ENCODE assay signal across 8 cellular contexts in the genomic region with DNA sequence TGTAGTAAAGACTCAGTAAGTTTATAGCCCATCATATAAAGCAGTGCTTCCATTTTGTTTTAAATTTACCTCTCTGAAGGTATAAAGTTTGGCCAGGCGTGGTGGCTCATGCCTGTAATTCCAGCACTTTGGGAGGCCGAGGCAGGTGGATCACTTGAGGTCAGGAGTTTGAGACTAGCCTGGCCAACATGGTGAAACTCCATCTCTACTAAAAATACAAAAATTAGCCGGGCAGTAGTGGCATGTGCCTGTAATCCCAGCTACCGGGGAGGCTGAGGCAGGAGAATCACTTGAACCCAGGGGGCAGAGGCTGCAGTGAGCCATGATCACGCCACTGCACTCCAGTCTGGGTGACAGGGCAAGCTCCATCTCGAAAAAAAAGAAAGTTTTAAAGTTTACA.
DNase-seq lines count a peak whose midpoint lies in the region; ATAC-seq and TF ChIP-seq lines count a peak whose summit lies in the region.
"Not testable (repeated sequence)": the region's sequence is repeated elsewhere in the genome, so short reads cannot be mapped to it uniquely, and the experiment has no call there.

No MANE protein-coding gene starts in this region.

- TF ChIP-seq CTCF in Panc1 (IDR thresholded peaks at IDR 0.05); esophagus muscularis mucosa (IDR thresholded peaks at IDR 0.05); mesothelial cell of epicardium (IDR thresholded peaks at IDR 0.05; ENCODE audit: unreplicated experiment); gastrocnemius medialis (IDR thresholded peaks at IDR 0.05 in 4 of 5, conservative IDR thresholded peaks at IDR 0.05 in 1 of 5); tibial nerve (IDR thresholded peaks at IDR 0.05): not testable (repeated sequence)

- H4K20me1 ChIP-seq in BLaER1 treated with 17β-estradiol and CSF1 and Interleukin-3, amounts not matched to agents 10 nM and 100 nM = not testable (repeated sequence)

- H3K36me3 Mint-ChIP-seq in activated CD4-positive, alpha-beta T cell treated with anti-CD3 and anti-CD28 coated beads, Interleukin-2, amount 10 ng/mL, durations not matched to agents 7 days and 5 days (ENCODE audit: low read depth) = peaks cover 29% of the 10 kb centered on the region
- not testable (repeated sequence) for H3K36me3 Mint-ChIP-seq in activated naive CD8-positive, alpha-beta T cell; mesothelial cell of epicardium

- not testable (repeated sequence) for BruUV-seq in Panc1 (replicated peaks; lab: Mats Ljungman, UMichigan)

- not testable (repeated sequence) for H3K4me3 ChIP-seq in BLaER1 treated with 17β-estradiol and CSF1 and Interleukin-3, amounts not matched to agents 10 nM and 100 nM; Panc1 (ENCODE audit: low read depth in 2 of 2, low read length in 2 of 2); esophagus muscularis mucosa; gastrocnemius medialis; tibial nerve

- not testable (repeated sequence) for H3K9me3 Mint-ChIP-seq in activated CD4-positive, alpha-beta T cell treated with anti-CD3 and anti-CD28 coated beads, Interleukin-2, amount 10 ng/mL, durations not matched to agents 7 days and 5 days; activated naive CD8-positive, alpha-beta T cell (ENCODE audit: low read depth); mesothelial cell of epicardium

- H3K4me2 ChIP-seq in BLaER1 treated with 17β-estradiol and CSF1 and Interleukin-3, amounts not matched to agents 10 nM and 100 nM = peak overlapping the region in 5 of 11 experiments; percentile 39 to 92 (median 84); a peak in 9 of 22 replicates

- POLR2A ChIA-PET in Panc1 (lab: Charles Lee) = interaction anchor here (1.2 kb wide), 1 partner anchor 48 kb away, joined by 4 read pairs; no protein-coding TSS in a partner anchor
- POLR2A ChIA-PET in activated CD4-positive, alpha-beta T cell treated with anti-CD3 and anti-CD28 coated beads, Interleukin-2, amount 10 ng/mL, durations not matched to agents 7 days and 5 days (lab: Charles Lee) = not testable (repeated sequence)

- not testable (repeated sequence) for ATAC-seq in Panc1, gastrocnemius medialis

- in situ Hi-C loops in Panc1 (cut with HindIII; ENCODE audit: low pct_unique_long_range_greater_than_20kb, low sequenced_read_pairs); gastrocnemius medialis (cut with MboI; ENCODE audit: low sequenced_read_pairs in 4 of 4): not testable (repeated sequence)

- TF ChIP-seq POLR2A in esophagus muscularis mucosa (IDR thresholded peaks at IDR 0.05; ENCODE audit: low read depth); gastrocnemius medialis (IDR thresholded peaks at IDR 0.05); tibial nerve (IDR thresholded peaks at IDR 0.05): not testable (repeated sequence)

- H3K27ac ChIP-seq in BLaER1 treated with 17β-estradiol and CSF1 and Interleukin-3, amounts not matched to agents 10 nM and 100 nM = peak overlapping the region; percentile 46 to 99 (median 93); a peak in 19 of 22 replicates
- H3K27ac ChIP-seq in Panc1 (ENCODE audit: low read length) (peak overlapping the region; percentile 100), esophagus muscularis mucosa (replicated peaks in 1 of 4) (peak overlapping the region; percentile 48 to 55 (median 52)), gastrocnemius medialis (peak overlapping the region; percentile 21 to 53 (median 48)), tibial nerve (peak overlapping the region in 3 of 4 donors; percentile 32 to 89 (median 74))

- H3K27me3 ChIP-seq in BLaER1 treated with 17β-estradiol and CSF1 and Interleukin-3, amounts not matched to agents 10 nM and 100 nM; Panc1 (ENCODE audit: control insufficient read depth, insufficient read depth, low read length); esophagus muscularis mucosa; gastrocnemius medialis; tibial nerve: not testable (repeated sequence)

- not testable (repeated sequence) for H3K27me3 Mint-ChIP-seq in activated CD4-positive, alpha-beta T cell treated with anti-CD3 and anti-CD28 coated beads, Interleukin-2, amount 10 ng/mL, durations not matched to agents 7 days and 5 days; activated naive CD8-positive, alpha-beta T cell; mesothelial cell of epicardium (ENCODE audit: low read depth)

- TF ChIP-seq EP300 in esophagus muscularis mucosa (IDR thresholded peaks at IDR 0.05); tibial nerve (IDR thresholded peaks at IDR 0.05): not testable (repeated sequence)

- H3K36me3 ChIP-seq in BLaER1 treated with 17β-estradiol and CSF1 and Interleukin-3, amounts not matched to agents 10 nM and 100 nM = peaks cover 0 to 44% (median 34%) of the 10 kb centered on the region in 11 experiments; a peak in 19 of 22 replicates
- H3K36me3 ChIP-seq in Panc1 (ENCODE audit: control insufficient read depth, insufficient read depth, low read length); esophagus muscularis mucosa; gastrocnemius medialis; tibial nerve: not testable (repeated sequence)

- peaks cover 28 to 95% (median 70%) of the 10 kb centered on the region in 10 experiments for H3K4me1 ChIP-seq in BLaER1 treated with 17β-estradiol and CSF1 and Interleukin-3, amounts not matched to agents 10 nM and 100 nM
- H3K4me1 ChIP-seq in Panc1 (ENCODE audit: control insufficient read depth, insufficient read depth, low read length) = peaks cover 29% of the 10 kb centered on the region
- peaks cover 22 to 40% (median 34%) of the 10 kb centered on the region in 4 donors for H3K4me1 ChIP-seq in esophagus muscularis mucosa
- H3K4me1 ChIP-seq in gastrocnemius medialis = peaks cover 0 to 22% of the 10 kb centered on the region in 2 donors
- peaks cover 0 to 39% (median 24%) of the 10 kb centered on the region in 4 donors for H3K4me1 ChIP-seq in tibial nerve

- CTCF ChIA-PET in Panc1 (lab: Charles Lee); activated CD4-positive, alpha-beta T cell treated with anti-CD3 and anti-CD28 coated beads, Interleukin-2, amount 10 ng/mL, durations not matched to agents 7 days and 5 days (lab: Charles Lee): not testable (repeated sequence)

- H3K4me1 Mint-ChIP-seq in activated CD4-positive, alpha-beta T cell treated with anti-CD3 and anti-CD28 coated beads, Interleukin-2, amount 10 ng/mL, durations not matched to agents 7 days and 5 days = peaks cover 46% of the 10 kb centered on the region
- peaks cover 30% of the 10 kb centered on the region for H3K4me1 Mint-ChIP-seq in activated naive CD8-positive, alpha-beta T cell (ENCODE audit: low read depth)
- H3K4me1 Mint-ChIP-seq in mesothelial cell of epicardium = peaks cover 31% of the 10 kb centered on the region

- intact Hi-C loops in Panc1 (cut with micrococcal nuclease; ENCODE audit: unreplicated experiment); esophagus muscularis mucosa (cut with DNase I); gastrocnemius medialis (cut with DNase I; ENCODE audit: low total_unique reads): not testable (repeated sequence)

- not testable (repeated sequence) for H3K4me3 Mint-ChIP-seq in activated CD4-positive, alpha-beta T cell treated with anti-CD3 and anti-CD28 coated beads, Interleukin-2, amount 10 ng/mL, durations not matched to agents 7 days and 5 days; activated naive CD8-positive, alpha-beta T cell; mesothelial cell of epicardium

- 91% methylated on average over 6 of the region's 6 CpGs for WGBS in esophagus muscularis mucosa
- WGBS in tibial nerve, 2 donors = 95 to 96% methylated on average over 6 of the region's 6 CpGs

- H3K9ac ChIP-seq in BLaER1 treated with 17β-estradiol and CSF1 and Interleukin-3, amounts not matched to agents 10 nM and 100 nM = peak overlapping the region in 6 of 11 experiments; percentile 8 to 93 (median 83); a peak in 9 of 22 replicates

- H3K9me3 ChIP-seq in BLaER1 treated with 17β-estradiol and CSF1 and Interleukin-3, amounts not matched to agents 10 nM and 100 nM (replicated peaks in 1 of 11); Panc1 (ENCODE audit: control insufficient read depth, insufficient read depth, low read depth, low read length); esophagus muscularis mucosa; gastrocnemius medialis; tibial nerve: not testable (repeated sequence)

- peak overlapping the region; percentile 93 for H3K27ac Mint-ChIP-seq in activated CD4-positive, alpha-beta T cell treated with anti-CD3 and anti-CD28 coated beads, Interleukin-2, amount 10 ng/mL, durations not matched to agents 7 days and 5 days
- peak overlapping the region; percentile 81 for H3K27ac Mint-ChIP-seq in activated naive CD8-positive, alpha-beta T cell
- H3K27ac Mint-ChIP-seq in mesothelial cell of epicardium = peak overlapping the region; percentile 77

- DNase-seq in Panc1 (ENCODE audit: low read depth, low spot score); activated CD4-positive, alpha-beta T cell treated with anti-CD3 and anti-CD28 coated beads, Interleukin-2, amount 10 ng/mL, durations not matched to agents 7 days and 5 days; esophagus muscularis mucosa (ENCODE audit: extremely low spot score); mesothelial cell of epicardium (ENCODE audit: low spot score in 2 of 2, unreplicated experiment in 2 of 2); gastrocnemius medialis; tibial nerve (ENCODE audit: low spot score in 2 of 2): not testable (repeated sequence)

Comparison
In these comparisons a context has a peak if more than half of its experiments do, and no peak if none do; other contexts are left out.
1. H3K27ac ChIP-seq: peak in every context shown above with its lines; median percentile 100 in Panc1; 93 in BLaER1 treated with 17β-estradiol and CSF1 and Interleukin-3, amounts not matched to agents 10 nM and 100 nM; 74 in tibial nerve; 52 in esophagus muscularis mucosa; 48 in gastrocnemius medialis.